ENCODE assay signal across 10 cellular contexts in the genomic region with DNA sequence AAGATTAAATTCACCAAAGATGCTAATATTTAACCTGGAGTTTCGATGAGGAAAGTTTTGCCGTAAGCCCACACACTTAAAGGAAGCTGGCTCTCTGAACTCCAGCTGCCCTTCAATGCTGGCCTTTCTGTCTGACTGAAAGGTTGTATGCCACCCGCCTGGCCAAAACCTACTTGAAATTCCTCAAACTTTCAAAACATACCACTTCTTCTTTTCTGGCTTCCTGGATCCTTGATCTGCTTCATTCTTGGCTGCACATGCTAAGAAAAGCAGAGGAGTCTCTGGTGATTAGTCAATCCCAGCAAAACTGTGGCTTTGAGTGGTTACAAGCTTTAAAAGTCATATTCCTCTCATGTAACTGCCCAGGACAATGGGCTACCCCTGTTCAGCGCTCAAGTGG.
DNase-seq lines count a peak whose midpoint lies in the region; ATAC-seq, FAIRE-seq and TF ChIP-seq lines count a peak whose summit lies in the region.
"Had no signal": no experiment of that assay in that cellular context is flagged by ENCODE, and none has a peak within 500 bp of the region (broad histone marks: within the 10 kb centered on the region; RNA-seq: fewer than 3 reads in every experiment).

No MANE protein-coding gene starts in this region.

- no peak overlapping the region for H2AFZ ChIP-seq in astrocyte (ENCODE audit: low read depth, low read length)
- H2AFZ ChIP-seq in MM.1S (ENCODE audit: low read length), result no peak overlapping the region

- DNase-seq in EH (ENCODE audit: low read depth) (peak; percentile 20), astrocyte (ENCODE audit: low read depth) (peak; percentile 44), NCI-H2227 treated with DMSO at 0.1 percent for 48 hours (lab: John Stamatoyannopoulos, UW) (no peak), stomach (no peak), MM.1S (no peak)
- no peak for DNase-seq in NK-92 treated with Interleukin-12 subunit alpha and Interleukin-12 subunit beta, amount 100 ng/mL, for 24 hours (lab: John Stamatoyannopoulos, UW)

- no peaks in the 10 kb centered on the region for H3K27me3 ChIP-seq in astrocyte (ENCODE audit: insufficient read depth, low read length)
- no peaks in the 10 kb centered on the region for H3K27me3 ChIP-seq in stomach
- H3K27me3 ChIP-seq in MM.1S (replicated peaks; ENCODE audit: insufficient read depth, low read length), result no peaks in the 10 kb centered on the region

- no peak overlapping the region for H3K4me3 Mint-ChIP-seq in astrocyte (ENCODE audit: unreplicated experiment)
- H3K4me3 Mint-ChIP-seq: B cell had no signal

- no peaks in the 10 kb centered on the region for H3K9me2 ChIP-seq in MM.1S (replicated peaks; ENCODE audit: insufficient read depth, low read length)

- H3K27me3 Mint-ChIP-seq in astrocyte (ENCODE audit: low read depth, unreplicated experiment), result peaks cover 5% of the 10 kb centered on the region

- H3K27ac ChIP-seq in astrocyte (ENCODE audit: low read depth, low read length) (no peak overlapping the region), stomach (no peak overlapping the region), MM.1S (ENCODE audit: low read length) (no peak overlapping the region)
- H3K27ac ChIP-seq: KMS-11 had no signal

- H3K36me3 Mint-ChIP-seq in astrocyte (ENCODE audit: low read depth, unreplicated experiment), result no peaks in the 10 kb centered on the region

- peak; percentile 17 for FAIRE-seq in astrocyte (lab: Jason Lieb, UNC)

- whole genome bisulfite sequencing in stomach, 5 donors, result 67 to 77% (median 70%) methylated on average over 4 of the region's 4 CpGs

- TF ChIP-seq CTCF in astrocyte (IDR thresholded peaks at IDR 0.05; ENCODE audit: insufficient read depth, low read depth, low read length) (no peak), stomach (IDR thresholded peaks at IDR 0.05) (no peak), MM.1S (IDR thresholded peaks at IDR 0.05; ENCODE audit: low read length) (no peak)

- peaks cover 33% of the 10 kb centered on the region for H3K4me1 ChIP-seq in astrocyte (ENCODE audit: insufficient read depth, low read length)
- H3K4me1 ChIP-seq in stomach, result no peaks in the 10 kb centered on the region
- no peaks in the 10 kb centered on the region for H3K4me1 ChIP-seq in MM.1S (ENCODE audit: low read length)

- H4K20me1 ChIP-seq in astrocyte (ENCODE audit: insufficient read depth, low read length), result no peaks in the 10 kb centered on the region
- no peaks in the 10 kb centered on the region for H4K20me1 ChIP-seq in MM.1S (ENCODE audit: insufficient read depth, low read length)

- TF ChIP-seq POLR2A in stomach (IDR thresholded peaks at IDR 0.05), result no peak

- peak overlapping the region; percentile 26 for H3K27ac Mint-ChIP-seq in astrocyte (ENCODE audit: unreplicated experiment)
- H3K27ac Mint-ChIP-seq: B cell had no signal

- H3K9me3 ChIP-seq in astrocyte (ENCODE audit: insufficient read depth, low read depth, low read length) (no peaks in the 10 kb centered on the region), stomach (no peaks in the 10 kb centered on the region), MM.1S (replicated peaks; ENCODE audit: insufficient read depth, low read length) (no peaks in the 10 kb centered on the region)

- H3K4me2 ChIP-seq in astrocyte (ENCODE audit: low read length), result peak overlapping the region; percentile 11
- no peak overlapping the region for H3K4me2 ChIP-seq in MM.1S (ENCODE audit: low read depth, low read length)
- H3K4me2 ChIP-seq: KMS-11 had no signal

- no peaks in the 10 kb centered on the region for H3K36me3 ChIP-seq in astrocyte (ENCODE audit: insufficient read depth, low read length)
- no peaks in the 10 kb centered on the region for H3K36me3 ChIP-seq in stomach
- no peaks in the 10 kb centered on the region for H3K36me3 ChIP-seq in MM.1S (replicated peaks; ENCODE audit: insufficient read depth, low read length)

- TF ChIP-seq EP300 in stomach (IDR thresholded peaks at IDR 0.05), result no peak

- ATAC-seq in GM21360 (IDR thresholded peaks at IDR 0.05; ENCODE audit: unreplicated experiment) (peak; percentile 54), HG03135 (IDR thresholded peaks at IDR 0.05; ENCODE audit: unreplicated experiment) (peak; percentile 60)

- peaks cover 23% of the 10 kb centered on the region for H3K4me1 Mint-ChIP-seq in astrocyte (ENCODE audit: low read depth, unreplicated experiment)
- H3K4me1 Mint-ChIP-seq: B cell had no signal

- H3K9ac ChIP-seq in astrocyte (ENCODE audit: low read length) (no peak overlapping the region), MM.1S (ENCODE audit: low read length) (no peak overlapping the region)
- H3K9ac ChIP-seq: KMS-11 had no signal

- intact Hi-C loops in stomach (cut with DNase I; ENCODE audit: low total_unique reads), result no loop called here

- no peaks in the 10 kb centered on the region for H3K79me2 ChIP-seq in astrocyte (ENCODE audit: insufficient read depth, low read length)
- H3K79me2 ChIP-seq in MM.1S (ENCODE audit: low read length), result no peaks in the 10 kb centered on the region

- H3F3A ChIP-seq in MM.1S (ENCODE audit: insufficient read depth, low read length), result no peaks in the 10 kb centered on the region

- H3K4me3 ChIP-seq in astrocyte (ENCODE audit: insufficient read depth, low read depth, low read length) (no peak overlapping the region), stomach (no peak overlapping the region), MM.1S (ENCODE audit: low read length) (no peak overlapping the region)

- peaks cover 8% of the 10 kb centered on the region for H3K9me3 Mint-ChIP-seq in astrocyte (ENCODE audit: unreplicated experiment)

Comparison
In these comparisons a context has a peak if more than half of its experiments do, and no peak if none do; other contexts are left out.
1. DNase-seq: peak in EH (single experiment) and astrocyte (single experiment); none in NCI-H2227 treated with DMSO at 0.1 percent for 48 hours (single experiment), stomach (single experiment), NK-92 treated with Interleukin-12 subunit alpha and Interleukin-12 subunit beta, amount 100 ng/mL, for 24 hours (single experiment) and MM.1S (single experiment).